ENCODE assay signal across 8 cellular contexts in the genomic region with DNA sequence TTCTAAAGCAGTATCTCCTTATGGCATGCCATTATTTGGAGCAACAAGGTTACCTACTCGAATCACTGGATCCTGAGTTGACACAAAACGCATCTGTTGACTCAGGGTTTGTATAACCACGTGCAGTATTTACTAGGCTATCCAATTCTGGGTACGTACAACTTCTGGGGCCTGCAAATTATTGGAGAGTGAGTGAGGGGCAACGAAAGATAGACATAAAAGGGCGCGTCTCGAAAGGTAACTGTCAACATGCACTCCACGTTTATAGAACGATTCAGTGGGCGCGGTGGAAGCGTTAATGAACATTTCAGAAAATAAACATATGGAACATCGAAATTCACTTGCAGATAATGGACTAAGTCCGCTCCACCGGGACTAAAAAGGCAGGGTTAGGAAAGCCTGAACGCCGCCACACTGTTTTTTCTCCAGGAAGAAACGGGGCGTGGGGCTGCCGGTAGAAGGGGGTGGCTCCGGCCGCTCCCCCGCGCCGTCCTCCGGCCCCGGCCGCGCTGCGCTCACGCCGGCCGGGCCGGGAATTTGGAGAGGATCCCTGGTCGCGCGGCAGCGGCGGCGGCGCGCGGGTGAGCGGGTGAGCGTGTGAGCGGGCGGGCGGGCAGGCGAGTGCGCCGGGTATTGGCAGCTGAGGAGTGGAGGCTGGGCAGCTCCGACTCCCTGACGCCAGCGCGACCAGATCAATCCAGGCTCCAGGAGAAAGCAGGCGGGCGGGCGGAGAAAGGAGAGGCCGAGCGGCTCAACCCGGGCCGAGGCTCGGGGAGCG. TPM values are rescaled to one million over a fixed set of nuclear protein-coding genes. Genes with fewer than 3 reads are reported as not detected.
DNase-seq lines count a peak whose midpoint lies in the region; ATAC-seq and TF ChIP-seq lines count a peak whose summit lies in the region.

A gene (plus strand): TSS at position 690 of the 778 bp plus-strand sequence. CDS start 32,761 bp downstream, outside the sequence.

- ATAC-seq in HG03280 (IDR thresholded peaks at IDR 0.05; ENCODE audit: unreplicated experiment) (peak; percentile 42), naive B cell (ENCODE audit: low read depth in 2 of 2) (peak; percentile 56 to 64)

- H3K9me3 Mint-ChIP-seq in activated T-helper 1 cell treated with anti-CD3 and anti-CD28 coated beads, Interleukin-12 subunit alpha, Interleukin-12 subunit beta, Interleukin-2, Interleukin-4 antibody, amounts not matched to agents 30 ng/mL and 10 ng/mL and 1 ng/mL, durations not matched to agents 14 hours and 24 hours and 36 hours, result no peaks in the 10 kb centered on the region
- peaks cover 0 to 8% (median 4%) of the 10 kb centered on the region in 7 donors for H3K9me3 Mint-ChIP-seq in naive B cell

- no peaks in the 10 kb centered on the region for H3K36me3 Mint-ChIP-seq in activated T-helper 1 cell treated with anti-CD3 and anti-CD28 coated beads, Interleukin-12 subunit alpha, Interleukin-12 subunit beta, Interleukin-2, Interleukin-4 antibody, amounts not matched to agents 30 ng/mL and 10 ng/mL and 1 ng/mL, durations not matched to agents 14 hours and 24 hours and 36 hours (ENCODE audit: low read depth)
- peaks cover 0 to 9% of the 10 kb centered on the region in 2 donors for H3K36me3 Mint-ChIP-seq in naive B cell

- peaks cover 6% of the 10 kb centered on the region for H3K4me1 Mint-ChIP-seq in activated T-helper 1 cell treated with anti-CD3 and anti-CD28 coated beads, Interleukin-12 subunit alpha, Interleukin-12 subunit beta, Interleukin-2, Interleukin-4 antibody, amounts not matched to agents 30 ng/mL and 10 ng/mL and 1 ng/mL, durations not matched to agents 14 hours and 24 hours and 36 hours (ENCODE audit: low read depth)
- H3K4me1 Mint-ChIP-seq in naive B cell, result peaks cover 6 to 14% (median 12%) of the 10 kb centered on the region in 3 donors

- H3K36me3 ChIP-seq in BLaER1, result 0 out of 2 replicates have a peak, but pooled peaks cover 4% of the 10 kb centered on the region

- peak within 1 kb of the TSS; percentile 73 for H3K4me3 Mint-ChIP-seq in activated T-helper 1 cell treated with anti-CD3 and anti-CD28 coated beads, Interleukin-12 subunit alpha, Interleukin-12 subunit beta, Interleukin-2, Interleukin-4 antibody, amounts not matched to agents 30 ng/mL and 10 ng/mL and 1 ng/mL, durations not matched to agents 14 hours and 24 hours and 36 hours
- peak within 1 kb of the TSS in 7 of 8 donors; percentile 74 to 90 (median 82) for H3K4me3 Mint-ChIP-seq in naive B cell

- TF ChIP-seq POLR2A in GM19099 (IDR thresholded peaks at IDR 0.05; ENCODE audit: extremely low read depth, insufficient read length, low read depth), result peak; percentile 65

- H3K27ac ChIP-seq in BLaER1, result peak within 1 kb of the TSS; percentile 99

- H3K9me3 ChIP-seq in BLaER1, result peaks cover 11% of the 10 kb centered on the region; the same call in 1 of the 2 replicates

- peaks cover 24% of the 10 kb centered on the region; the same call in 1 of the 2 replicates for H4K20me1 ChIP-seq in BLaER1

- H3K4me2 ChIP-seq in BLaER1, result peak within 1 kb of the TSS; percentile 76

- H3K27me3 Mint-ChIP-seq in activated T-helper 1 cell treated with anti-CD3 and anti-CD28 coated beads, Interleukin-12 subunit alpha, Interleukin-12 subunit beta, Interleukin-2, Interleukin-4 antibody, amounts not matched to agents 30 ng/mL and 10 ng/mL and 1 ng/mL, durations not matched to agents 14 hours and 24 hours and 36 hours (ENCODE audit: insufficient read depth), result peaks cover 33% of the 10 kb centered on the region
- peaks cover 35 to 54% (median 47%) of the 10 kb centered on the region in 3 donors for H3K27me3 Mint-ChIP-seq in naive B cell

- H3K9ac ChIP-seq in BLaER1, result peak within 1 kb of the TSS; percentile 96

- intact Hi-C loops in activated T-helper 1 cell treated with anti-CD3 and anti-CD28 coated beads, Interleukin-12 subunit alpha, Interleukin-12 subunit beta, Interleukin-2, Interleukin-4 antibody, amounts not matched to agents 30 ng/mL and 10 ng/mL and 1 ng/mL, durations not matched to agents 14 hours and 24 hours and 36 hours (cut with micrococcal nuclease), result loop anchor here (1.0 to 10.0 kb wide), 7 partner anchors 76 to 1041 kb away; a partner anchor contains a TSS

- no peaks in the 10 kb centered on the region for H3K27me3 ChIP-seq in BLaER1

- peak within 1 kb of the TSS; percentile 49 for H3K27ac Mint-ChIP-seq in activated T-helper 1 cell treated with anti-CD3 and anti-CD28 coated beads, Interleukin-12 subunit alpha, Interleukin-12 subunit beta, Interleukin-2, Interleukin-4 antibody, amounts not matched to agents 30 ng/mL and 10 ng/mL and 1 ng/mL, durations not matched to agents 14 hours and 24 hours and 36 hours
- H3K27ac Mint-ChIP-seq in naive B cell, result peak within 1 kb of the TSS in 1 of 6 donors; percentile 5

- TF ChIP-seq CTCF in fibroblast of the aortic adventitia (IDR thresholded peaks at IDR 0.05; ENCODE audit: insufficient read depth, low read length) (no peak), subcutaneous adipose tissue (IDR thresholded peaks at IDR 0.05; ENCODE audit: low read depth) (no peak)

- H3K4me3 ChIP-seq in BLaER1 (peak within 1 kb of the TSS; percentile 98), fibroblast of the aortic adventitia (ENCODE audit: low read depth, low read length) (peak within 1 kb of the TSS; percentile 80)

- H3K4me1 ChIP-seq in BLaER1, result peaks cover 44% of the 10 kb centered on the region

- DNase-seq in NCI-H748 treated with DMSO at 0.1 percent for 48 hours (lab: John Stamatoyannopoulos, UW) (peak; percentile 42), fibroblast of the aortic adventitia (ENCODE audit: low read depth) (peak; percentile 82), naive B cell (peak; percentile 16)
- peak; percentile 11 for DNase-seq in activated T-helper 1 cell treated with anti-CD3 and anti-CD28 coated beads, Interleukin-12 subunit alpha, Interleukin-12 subunit beta, Interleukin-2, Interleukin-4 antibody, amounts not matched to agents 30 ng/mL and 10 ng/mL and 1 ng/mL, durations not matched to agents 14 hours and 24 hours and 36 hours (ENCODE audit: low spot score)

RNA-seq across cellular contexts. Expression of the gene that starts here (rescaled TPM):
- 3.1 and 3.2 TPM in 2 replicates for total RNA-seq in activated T-helper 1 cell treated with anti-CD3 and anti-CD28 coated beads, Interleukin-12 subunit alpha, Interleukin-12 subunit beta, Interleukin-2, Interleukin-4 antibody, amounts not matched to agents 30 ng/mL and 10 ng/mL and 1 ng/mL, durations not matched to agents 14 hours and 24 hours and 36 hours
- total RNA-seq in fibroblast of the aortic adventitia (ENCODE audit: low replicate concordance), result 36.0 and 140 TPM in 2 replicates
- polyA plus RNA-seq in naive B cell (ENCODE audit: low read depth in 6 of 6), result 1 to 10 TPM in 1 of 6 donors, under 1 TPM in 2, not detected in 3; 0.30 to 1.6 (median 0.41) TPM
- total RNA-seq in subcutaneous adipose tissue, result 10 to 100 TPM; 10.4 to 36.9 (median 19.9) TPM

Comparison
In these comparisons a context has a peak if more than half of its experiments do, and no peak if none do; other contexts are left out.
1. Peak in every context shown above with its lines: DNase-seq, ATAC-seq, H3K4me3 ChIP-seq and H3K27ac ChIP-seq.
2. DNase-seq: peak in every context shown above with its lines; median percentile 82 in fibroblast of the aortic adventitia; 42 in NCI-H748 treated with DMSO at 0.1 percent for 48 hours; 16 in naive B cell; 11 in activated T-helper 1 cell treated with anti-CD3 and anti-CD28 coated beads, Interleukin-12 subunit alpha, Interleukin-12 subunit beta, Interleukin-2, Interleukin-4 antibody, amounts not matched to agents 30 ng/mL and 10 ng/mL and 1 ng/mL, durations not matched to agents 14 hours and 24 hours and 36 hours.